Comparison of ENCODE assay signal across 19 cellular contexts in genomic region chr10:59807629-59808620, GRCh38. TPM values are rescaled to one million over a fixed set of nuclear protein-coding genes. Genes with fewer than 3 reads are reported as not detected.
DNase-seq lines count a peak whose midpoint lies in the region; ATAC-seq and TF ChIP-seq lines count a peak whose summit lies in the region.
"Had no signal": no experiment of that assay in that cellular context is flagged by ENCODE, and none has a peak within 500 bp of the region (broad histone marks: within the 10 kb centered on the region; RNA-seq: fewer than 3 reads in every experiment).

No MANE protein-coding gene starts in this region.

- POLR2A ChIA-PET in HEK293 (lab: Yijun Ruan, JAX) (no interaction called here), WTC11 (lab: Charles Lee) (no interaction called here)

- no peaks in the 10 kb centered on the region for H3K4me1 ChIP-seq in HEK293 (ENCODE audit: control insufficient read depth, insufficient read depth, low read length)

- H3K27ac ChIP-seq in HEK293 (ENCODE audit: extremely low read depth, low read depth, low read length) = no peak overlapping the region
- H3K27ac ChIP-seq: right lobe of liver had no signal

- no peaks in the 10 kb centered on the region; the same call in 1 of the 2 replicates for H3K27me3 Mint-ChIP-seq in WTC11 (ENCODE audit: low read depth)
- no peaks in the 10 kb centered on the region for H3K27me3 Mint-ChIP-seq in stimulated activated naive B cell treated with anti-CD40 and anti-IgM and Interleukin-4, amounts not matched to agents 10 μg/mL and 1 μg/mL and 100 μg/mL, for 72 hours
- H3K27me3 Mint-ChIP-seq: dendritic cell treated with granulocyte-macrophage colony-stimulating factor and Interleukin-4, amounts not matched to agents 40 ng/mL and 50 ng/mL, for 4 days; type B pancreatic cell had no signal

- DNase-seq in WTC11 (ENCODE audit: low spot score) (no peak), left ventricle myocardium superior (peak; percentile 74), DMS53 (lab: John Stamatoyannopoulos, UW) (no peak), GM03348 (ENCODE audit: low spot score) (no peak)
- DNase-seq in stimulated activated naive B cell treated with anti-CD40 and anti-IgM and Interleukin-4, amounts not matched to agents 10 μg/mL and 1 μg/mL and 100 μg/mL, for 72 hours = no peak
- no peak for DNase-seq in activated CD8-positive, alpha-beta memory T cell treated with anti-CD3 and anti-CD28 coated beads, Interleukin-2, amount 50 U/mL, for 48 hours
- DNase-seq in stimulated activated CD4-positive, alpha-beta T cell treated with anti-CD3 and anti-CD28 coated beads, Interleukin-4, amount 100 ng/mL, for 24 hours = no peak
- DNase-seq: activated CD4-positive, CD25-positive, alpha-beta regulatory T cell; activated naive CD4-positive, alpha-beta T cell; NCI-H2081; right lobe of liver; stimulated activated CD4-positive, alpha-beta T cell treated with anti-CD3 and anti-CD28 coated beads, Interleukin-2, amount 100 ng/mL, for 48 hours; SW 1271 had no signal

- H3K4me1 Mint-ChIP-seq in WTC11 = peaks cover 27% of the 10 kb centered on the region
- peaks cover 19 to 21% of the 10 kb centered on the region in 2 donors for H3K4me1 Mint-ChIP-seq in stimulated activated naive B cell treated with anti-CD40 and anti-IgM and Interleukin-4, amounts not matched to agents 10 μg/mL and 1 μg/mL and 100 μg/mL, for 72 hours

- intact Hi-C loops in left ventricle myocardium superior (cut with micrococcal nuclease) = loop anchor here (10.0 kb wide), 1 partner anchor 183 kb away; no protein-coding TSS in a partner anchor

- H3K4me3 Mint-ChIP-seq in WTC11 = no peak overlapping the region
- H3K4me3 Mint-ChIP-seq in stimulated activated naive B cell treated with anti-CD40 and anti-IgM and Interleukin-4, amounts not matched to agents 10 μg/mL and 1 μg/mL and 100 μg/mL, for 72 hours = no peak overlapping the region
- H3K4me3 Mint-ChIP-seq: dendritic cell treated with granulocyte-macrophage colony-stimulating factor and Interleukin-4, amounts not matched to agents 40 ng/mL and 50 ng/mL, for 4 days; type B pancreatic cell had no signal

- H3K36me3 ChIP-seq in HEK293 (ENCODE audit: control insufficient read depth in 2 of 2, insufficient read depth in 1 of 2, low read length in 2 of 2) = peaks cover 18 to 83% of the 10 kb centered on the region in 2 experiments; a peak in 2 of 3 replicates

- H3K27ac Mint-ChIP-seq in WTC11 = peak overlapping the region; percentile 62
- peak overlapping the region; percentile 38 for H3K27ac Mint-ChIP-seq in stimulated activated naive B cell treated with anti-CD40 and anti-IgM and Interleukin-4, amounts not matched to agents 10 μg/mL and 1 μg/mL and 100 μg/mL, for 72 hours
- H3K27ac Mint-ChIP-seq: dendritic cell treated with granulocyte-macrophage colony-stimulating factor and Interleukin-4, amounts not matched to agents 40 ng/mL and 50 ng/mL, for 4 days; type B pancreatic cell had no signal

- no peak overlapping the region for H3K4me3 ChIP-seq in HEK293 (ENCODE audit: low read depth, low read length)
- H3K4me3 ChIP-seq: right lobe of liver had no signal

- no peaks in the 10 kb centered on the region for H3K9me3 ChIP-seq in HEK293 (ENCODE audit: control insufficient read depth, insufficient read depth, low read depth, low read length)
- H3K9me3 ChIP-seq: right lobe of liver had no signal

- H3K36me3 Mint-ChIP-seq in WTC11 = peaks cover 77% of the 10 kb centered on the region
- H3K36me3 Mint-ChIP-seq in stimulated activated naive B cell treated with anti-CD40 and anti-IgM and Interleukin-4, amounts not matched to agents 10 μg/mL and 1 μg/mL and 100 μg/mL, for 72 hours = peaks cover 38 to 62% of the 10 kb centered on the region in 2 donors

- CTCF ChIA-PET in HEK293 (lab: Yijun Ruan, JAX) = interaction anchor here (0.6 to 3.0 kb wide), 11 partner anchors 8 to 185 kb away, joined by 3 to 25 read pairs (median 3); no protein-coding TSS in a partner anchor
- CTCF ChIA-PET in WTC11 (lab: Charles Lee) = interaction anchor here (2.1 kb wide), 1 partner anchor 182 kb away, joined by 9 read pairs; no protein-coding TSS in a partner anchor

- TF ChIP-seq CTCF in HEK293 (tag by site-specific recombination; IDR thresholded peaks at IDR 0.05) (no peak), WTC11 (IDR thresholded peaks at IDR 0.05) (no peak)

- ATAC-seq in WTC11 = no peak
- ATAC-seq in left ventricle myocardium superior = peak; percentile 94
- ATAC-seq in stimulated activated naive B cell treated with anti-CD40 and anti-IgM and Interleukin-4, amounts not matched to agents 10 μg/mL and 1 μg/mL and 100 μg/mL, for 72 hours (replicated peaks) = no peak
- ATAC-seq: right lobe of liver had no signal

- peaks cover 9% of the 10 kb centered on the region for H3K9me3 Mint-ChIP-seq in WTC11
- no peaks in the 10 kb centered on the region for H3K9me3 Mint-ChIP-seq in stimulated activated naive B cell treated with anti-CD40 and anti-IgM and Interleukin-4, amounts not matched to agents 10 μg/mL and 1 μg/mL and 100 μg/mL, for 72 hours
- H3K9me3 Mint-ChIP-seq: dendritic cell treated with granulocyte-macrophage colony-stimulating factor and Interleukin-4, amounts not matched to agents 40 ng/mL and 50 ng/mL, for 4 days; type B pancreatic cell had no signal

TF ChIP-seq in HEK293, 187 proteins besides CTCF, POLR2A, EP300 and RAD21:
- TF ChIP-seq ZIC2 (tag by site-specific recombination; IDR thresholded peaks at IDR 0.05) (peak; percentile 76), ZNF660 (tag by site-specific recombination; IDR thresholded peaks at IDR 0.05) (no peak)
TF ChIP-seq in HEK293: peak in this region for 1.

TF ChIP-seq in WTC11, 78 proteins besides CTCF, POLR2A, EP300 and RAD21 (continues in another document):
- TF ChIP-seq E2F5 (CRISPR knock-in tag; IDR thresholded peaks at IDR 0.05) = no peak
- TF ChIP-seq SP1 (CRISPR knock-in tag; conservative IDR thresholded peaks at IDR 0.05) = no peak
- no peak for TF ChIP-seq JUN (CRISPR knock-in tag; IDR thresholded peaks at IDR 0.05)
- TF ChIP-seq MLX (CRISPR knock-in tag; IDR thresholded peaks at IDR 0.05) = no peak
- TF ChIP-seq SOX15 (CRISPR knock-in tag; IDR thresholded peaks at IDR 0.05) = no peak
- no peak for TF ChIP-seq FOXK1 (CRISPR knock-in tag; IDR thresholded peaks at IDR 0.05)
- no peak for TF ChIP-seq NFYB (CRISPR knock-in tag; conservative IDR thresholded peaks at IDR 0.05; ENCODE audit: low read depth)
- TF ChIP-seq ZNF232 (CRISPR knock-in tag; IDR thresholded peaks at IDR 0.05) = no peak
- no peak for TF ChIP-seq AFF4 (CRISPR knock-in tag; IDR thresholded peaks at IDR 0.05; ENCODE audit: borderline replicate concordance)
- no peak for TF ChIP-seq TEAD1 (CRISPR knock-in tag; IDR thresholded peaks at IDR 0.05)
- TF ChIP-seq ZNF512 (CRISPR knock-in tag; IDR thresholded peaks at IDR 0.05; ENCODE audit: borderline replicate concordance) = no peak

RNA-seq across cellular contexts. Expression of gene MRLN, which starts 54.7 kb away (rescaled TPM):
- total RNA-seq in WTC11 (2021) = not detected in 3 replicates
- total RNA-seq in left ventricle myocardium superior = not detected
- total RNA-seq: activated CD8-positive, alpha-beta memory T cell treated with anti-CD3 and anti-CD28 coated beads for 36 hours; epithelial cell of proximal tubule; right lobe of liver; RPMI7951 had no signal
